ENCODE assay signal across 8 cellular contexts in the genomic region with DNA sequence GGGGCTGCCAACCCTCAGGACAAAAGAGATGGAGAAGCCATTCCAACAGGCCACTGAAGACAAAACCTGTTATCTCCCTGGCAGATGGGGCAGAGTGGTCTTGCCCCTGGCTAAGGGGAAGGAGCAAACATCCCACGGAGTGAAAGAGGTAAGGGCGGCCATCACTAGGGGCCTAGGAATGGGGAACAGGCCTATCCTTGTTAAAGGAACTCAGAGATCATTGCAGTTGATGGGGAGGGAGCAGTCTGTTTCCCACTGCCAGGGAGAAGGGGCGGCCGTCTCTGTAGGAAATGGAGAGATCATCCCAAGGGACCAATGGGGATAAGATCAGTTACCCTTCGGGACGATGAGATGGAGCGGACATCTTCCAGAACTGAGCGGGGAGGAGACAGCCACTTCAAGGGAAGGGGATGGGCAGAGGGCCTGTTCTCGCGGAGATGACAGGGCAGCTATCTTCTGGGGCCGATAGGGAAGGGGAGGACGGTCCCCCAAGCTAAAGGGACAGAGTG. TPM values are rescaled to one million over a fixed set of nuclear protein-coding genes. Genes with fewer than 3 reads are reported as not detected.
A peak's percentile ranks its signal among the peaks of the same experiment; 100 is the strongest.
DNase-seq lines count a peak whose midpoint lies in the region; ATAC-seq, FAIRE-seq and TF ChIP-seq lines count a peak whose summit lies in the region.

No MANE protein-coding gene starts in this region.

- intact Hi-C loops in mammary epithelial cell (cut with micrococcal nuclease): no loop called here
- intact Hi-C loops in mucosa of descending colon (cut with DNase I, micrococcal nuclease): no loop called here

- H4K20me1 ChIP-seq in mammary epithelial cell (ENCODE audit: insufficient read depth, low read length): no peaks in the 10 kb centered on the region

- dilution Hi-C loops in mammary epithelial cell (cut with HindIII; ENCODE audit: low sequenced_read_pairs): no loop called here

- POLR2A ChIA-PET in A549 (lab: Yijun Ruan, JAX): interaction anchor here (0.7 to 3.1 kb wide), 15 partner anchors 10 to 51 kb away, joined by 3 to 30 read pairs (median 5); a partner anchor contains a TSS

- H3K27me3 ChIP-seq in HUES48 (ENCODE audit: control insufficient read depth, insufficient read depth, low read length) (no peaks in the 10 kb centered on the region), mammary epithelial cell (ENCODE audit: insufficient read depth, low read length) (no peaks in the 10 kb centered on the region)

- ATAC-seq in A549: peak; percentile 45 to 62; a peak in 5 of 6 replicates
- no peak for ATAC-seq in mucosa of descending colon
- ATAC-seq in GM18907 (IDR thresholded peaks at IDR 0.05; ENCODE audit: unreplicated experiment): no peak

- no peak for FAIRE-seq in A549 (lab: Jason Lieb, UNC)

- CTCF ChIA-PET in A549 (lab: Yijun Ruan, JAX) (interaction anchor here (1.1 to 14.1 kb wide), 11 partner anchors 10 to 42 kb away, joined by 3 to 138 read pairs (median 5); a partner anchor contains a TSS), mammary epithelial cell (lab: Charles Lee; ENCODE audit: low non-redundant PET) (interaction anchor here (1.0 kb wide), 1 partner anchor 18 kb away, joined by 4 read pairs; no protein-coding TSS in a partner anchor)

- H2AFZ ChIP-seq in mammary epithelial cell (ENCODE audit: low read depth, low read length): peak overlapping the region; percentile 92

- H3K4me3 ChIP-seq in A549 (peak overlapping the region; percentile 83), HUES48 (ENCODE audit: low read depth, low read length) (peak overlapping the region; percentile 92), mammary epithelial cell (replicated peaks in 1 of 3; ENCODE audit: insufficient read depth in 1 of 3, low read depth in 2 of 3, low read length in 3 of 3) (peak overlapping the region; percentile 71 to 98 (median 86)), mucosa of descending colon (peak overlapping the region; percentile 95)

- H3K27ac ChIP-seq in A549: peak overlapping the region; percentile 89 to 95
- H3K27ac ChIP-seq in HUES48 (ENCODE audit: low read depth, low read length): no peak overlapping the region
- H3K27ac ChIP-seq in mammary epithelial cell (ENCODE audit: insufficient read depth, low read depth, low read length): no peak overlapping the region

- TSS peak; percentile 22 for BruUV-seq in mammary epithelial cell (replicated peaks; lab: Mats Ljungman, UMichigan)

- TF ChIP-seq EP300 in A549 (IDR thresholded peaks at IDR 0.05): no peak

- no peak for DNase-seq in A549 (ENCODE audit: low read depth in 1 of 2, low spot score in 1 of 2)
- no peak for DNase-seq in mammary epithelial cell
- no peak for DNase-seq in mucosa of descending colon
- DNase-seq in mucosa of gallbladder (ENCODE audit: low spot score): no peak
- no peak for DNase-seq in CD1c-positive myeloid dendritic cell (ENCODE audit: extremely low spot score)
- no peak for DNase-seq in effector CD8-positive, alpha-beta T cell (lab: John Stamatoyannopoulos, UW)

- in situ Hi-C loops in mammary epithelial cell (cut with MboI; ENCODE audit: low sequenced_read_pairs in 2 of 2): no loop called here

- H3K79me2 ChIP-seq in mammary epithelial cell (ENCODE audit: insufficient read depth, low read length): peaks cover 27% of the 10 kb centered on the region

- TF ChIP-seq CTCF in A549 (IDR thresholded peaks at IDR 0.05) (no peak), mammary epithelial cell (conservative IDR thresholded peaks at IDR 0.05 in 1 of 2, IDR thresholded peaks at IDR 0.05 in 1 of 2; ENCODE audit: extremely low read depth in 1 of 2, insufficient read depth in 1 of 2, low read depth in 1 of 2, low read length in 2 of 2) (no peak), mucosa of descending colon (IDR thresholded peaks at IDR 0.05) (no peak)

- no peak for TF ChIP-seq RAD21 in A549 (conservative IDR thresholded peaks at IDR 0.05 in 1 of 2, IDR thresholded peaks at IDR 0.05 in 1 of 2)

- peak; percentile 55 for TF ChIP-seq POLR2A in A549 (IDR thresholded peaks at IDR 0.05; ENCODE audit: low read length)

- H3K9ac ChIP-seq in HUES48 (ENCODE audit: low read depth, low read length): no peak overlapping the region
- H3K9ac ChIP-seq in mammary epithelial cell (ENCODE audit: insufficient read depth, low read length): peak overlapping the region; percentile 33

- WGBS in A549 (ENCODE audit: missing lambda C conversion rate): 36% methylated on average over 12 of the region's 12 CpGs
- WGBS in mammary epithelial cell (ENCODE audit: low coverage, missing lambda C conversion rate): 7% methylated on average over 9 of the region's 12 CpGs

- H3K36me3 ChIP-seq in HUES48 (ENCODE audit: control insufficient read depth, insufficient read depth, low read length) (peaks cover 34% of the 10 kb centered on the region), mammary epithelial cell (ENCODE audit: insufficient read depth, low read length) (peaks cover 11% of the 10 kb centered on the region), mucosa of descending colon (ENCODE audit: low read depth) (peaks cover 4% of the 10 kb centered on the region)

- no peaks in the 10 kb centered on the region for H3K9me3 ChIP-seq in A549
- H3K9me3 ChIP-seq in HUES48 (ENCODE audit: control insufficient read depth, insufficient read depth, low read length): no peaks in the 10 kb centered on the region
- H3K9me3 ChIP-seq in mammary epithelial cell (replicated peaks; ENCODE audit: insufficient read depth, low read length): no peaks in the 10 kb centered on the region
- H3K9me3 ChIP-seq in mucosa of descending colon: no peaks in the 10 kb centered on the region

- peaks cover 13% of the 10 kb centered on the region for H3K4me1 ChIP-seq in A549
- peaks cover 4% of the 10 kb centered on the region; the same call in 1 of the 2 replicates for H3K4me1 ChIP-seq in HUES48 (ENCODE audit: control insufficient read depth, insufficient read depth, low read length)
- H3K4me1 ChIP-seq in mammary epithelial cell (ENCODE audit: insufficient read depth, low read length): peaks cover 11% of the 10 kb centered on the region
- H3K4me1 ChIP-seq in mucosa of descending colon (ENCODE audit: low read depth): peaks cover 8% of the 10 kb centered on the region

- H3K4me2 ChIP-seq in A549: peak overlapping the region; percentile 94
- peak overlapping the region; percentile 92 for H3K4me2 ChIP-seq in mammary epithelial cell (ENCODE audit: insufficient read depth, low read depth, low read length)

TF ChIP-seq in A549, 52 proteins besides CTCF, POLR2A, EP300 and RAD21 (continues in another document):
- TF ChIP-seq RNF2 (IDR thresholded peaks at IDR 0.05; ENCODE audit: borderline replicate concordance, low read depth): no peak
- no peak for TF ChIP-seq HOXA7 (CRISPR knock-in tag; IDR thresholded peaks at IDR 0.05)
- no peak for TF ChIP-seq TFCP2L1 (CRISPR knock-in tag; IDR thresholded peaks at IDR 0.05)
- no peak for TF ChIP-seq NPAS2 (CRISPR knock-in tag; IDR thresholded peaks at IDR 0.05; ENCODE audit: borderline replicate concordance)

RNA-seq across cellular contexts. Expression of a gene that starts 0.6 kb away (rescaled TPM):
- polyA plus RNA-seq in A549 (2011; rRNA removed) (70.2 and 73.5 TPM in 2 replicates), A549 (2017; fragmentation: RNase III; extraction: RNeasy Plus Mini Kit Qiagen cat#74134 plus additional on column Dnase treatment) (103 to 114 TPM (median 114 TPM) in 3 replicates), mammary epithelial cell (62.9 TPM)
- 117 and 121 TPM in 2 replicates for polyA plus RNA-seq in A549 (2012; cell fraction: cytosol; rRNA removed)
- polyA plus RNA-seq in A549 (2012; cell fraction: nucleus; rRNA removed): 96.8 and 125 TPM in 2 replicates
- polyA minus RNA-seq in A549 (2011; rRNA and poly(A)+ RNA removed): 61.1 and 70.3 TPM in 2 replicates
- total RNA-seq in mammary epithelial cell (10 to 100 TPM; 24.5 to 43.1 TPM), mucosa of descending colon (10 to 100 TPM; 30.8 to 39.6 (median 36.1) TPM), mucosa of gallbladder (46.9 TPM)
- 54.5 TPM for polyA minus RNA-seq in mammary epithelial cell

RNA-seq across cellular contexts. Expression of a gene that starts 20.9 kb away (rescaled TPM):
- 16.1 and 18.1 TPM in 2 replicates for polyA plus RNA-seq in A549 (2011; rRNA removed)
- polyA plus RNA-seq in A549 (2012; cell fraction: cytosol; rRNA removed): 34.2 and 36.9 TPM in 2 replicates
- 169 and 214 TPM in 2 replicates for polyA plus RNA-seq in A549 (2012; cell fraction: nucleus; rRNA removed)
- 29.1 to 34.2 TPM (median 33.6 TPM) in 3 replicates for polyA plus RNA-seq in A549 (2017; fragmentation: RNase III; extraction: RNeasy Plus Mini Kit Qiagen cat#74134 plus additional on column Dnase treatment)
- 23.2 and 31.8 TPM in 2 replicates for polyA minus RNA-seq in A549 (2011; rRNA and poly(A)+ RNA removed)
- total RNA-seq in mammary epithelial cell: 10 to 100 TPM in 1 of 2 donors, 1 to 10 TPM in 1; 6.7 to 38.7 TPM
- 31.6 TPM for polyA plus RNA-seq in mammary epithelial cell
- 25.9 TPM for polyA minus RNA-seq in mammary epithelial cell
- 10 to 100 TPM; 30.7 to 36.5 (median 34.1) TPM for total RNA-seq in mucosa of descending colon
- 46.4 TPM for total RNA-seq in mucosa of gallbladder

RNA-seq across cellular contexts. Expression of a gene that starts 22.4 kb away (rescaled TPM):
- polyA plus RNA-seq in A549 (2011; rRNA removed) (0.83 and 1.1 TPM in 2 replicates), A549 (2017; fragmentation: RNase III; extraction: RNeasy Plus Mini Kit Qiagen cat#74134 plus additional on column Dnase treatment) (1.6 to 2.6 TPM (median 2.5 TPM) in 3 replicates), mammary epithelial cell (0.37 TPM)
- 1.2 and 1.3 TPM in 2 replicates for polyA plus RNA-seq in A549 (2012; cell fraction: cytosol; rRNA removed)
- 8.4 and 9.9 TPM in 2 replicates for polyA plus RNA-seq in A549 (2012; cell fraction: nucleus; rRNA removed)
- 0.99 and 1.6 TPM in 2 replicates for polyA minus RNA-seq in A549 (2011; rRNA and poly(A)+ RNA removed)
- total RNA-seq in mammary epithelial cell (1 to 10 TPM in 1 of 2 donors, under 1 TPM in 1; 0.67 to 1.7 TPM), mucosa of descending colon (1 to 10 TPM; 1.7 to 2.6 (median 1.9) TPM), mucosa of gallbladder (3.2 TPM)
- polyA minus RNA-seq in mammary epithelial cell: not detected

RNA-seq across cellular contexts. Expression of a gene that starts 27.4 kb away (rescaled TPM):
- polyA plus RNA-seq in A549 (2011; rRNA removed) (0.62 and 1.0 TPM in 2 replicates), A549 (2017; fragmentation: RNase III; extraction: RNeasy Plus Mini Kit Qiagen cat#74134 plus additional on column Dnase treatment) (1.3 to 1.5 TPM (median 1.4 TPM) in 3 replicates), mammary epithelial cell (37.4 TPM)
- 2.0 and 2.1 TPM in 2 replicates for polyA plus RNA-seq in A549 (2012; cell fraction: cytosol; rRNA removed)
- 13.0 and 15.7 TPM in 2 replicates for polyA plus RNA-seq in A549 (2012; cell fraction: nucleus; rRNA removed)
- 0.78 and 1.2 TPM in 2 replicates for polyA minus RNA-seq in A549 (2011; rRNA and poly(A)+ RNA removed)
- total RNA-seq in mammary epithelial cell (10 to 100 TPM; 25.8 to 29.0 TPM), mucosa of descending colon (10 to 100 TPM; 25.4 to 68.0 (median 42.1) TPM), mucosa of gallbladder (68.3 TPM)
- polyA minus RNA-seq in mammary epithelial cell: 21.3 TPM

RNA-seq across cellular contexts. Expression of a gene that starts 34.4 kb away (rescaled TPM):
- polyA plus RNA-seq in A549 (2011; rRNA removed) (65.1 and 71.8 TPM in 2 replicates), A549 (2017; fragmentation: RNase III; extraction: RNeasy Plus Mini Kit Qiagen cat#74134 plus additional on column Dnase treatment) (66.0 to 69.6 TPM (median 66.6 TPM) in 3 replicates), mammary epithelial cell (88.7 TPM)
- 128 and 154 TPM in 2 replicates for polyA plus RNA-seq in A549 (2012; cell fraction: cytosol; rRNA removed)
- 347 and 361 TPM in 2 replicates for polyA plus RNA-seq in A549 (2012; cell fraction: nucleus; rRNA removed)
- polyA minus RNA-seq in A549 (2011; rRNA and poly(A)+ RNA removed): 106 and 115 TPM in 2 replicates
- total RNA-seq in mammary epithelial cell (10 to 100 TPM; 48.8 to 64.4 TPM), mucosa of descending colon (10 to 100 TPM; 70.5 to 77.4 (median 72.9) TPM), mucosa of gallbladder (54.9 TPM)
- polyA minus RNA-seq in mammary epithelial cell: 115 TPM

Comparison
In these comparisons a context has a peak if more than half of its experiments do, and no peak if none do; other contexts are left out.
1. ATAC-seq: peak in A549 (2 of 2); none in mucosa of descending colon (single experiment) and GM18907 (single experiment).
2. H3K27ac ChIP-seq: peak in A549 (2 of 2); none in HUES48 (single experiment) and mammary epithelial cell (single experiment).
3. Peak in every context shown above with its lines, with median percentiles within 50 percentile points of each other: H3K4me3 ChIP-seq.